Comparison of ENCODE assay signal across 8 cellular contexts in genomic region chr9:121545875-121546423, GRCh38. TPM values are rescaled to one million over a fixed set of nuclear protein-coding genes. Genes with fewer than 3 reads are reported as not detected.
A peak's percentile ranks its signal among the peaks of the same experiment; 100 is the strongest.
DNase-seq lines count a peak whose midpoint lies in the region; ATAC-seq, FAIRE-seq and TF ChIP-seq lines count a peak whose summit lies in the region.

No MANE protein-coding gene starts in this region.

- no peaks in the 10 kb centered on the region for H3K36me3 ChIP-seq in ACC112 (ENCODE audit: insufficient read depth, low read length)
- no peaks in the 10 kb centered on the region for H3K36me3 ChIP-seq in lung (ENCODE audit: control insufficient read depth in 2 of 2, insufficient read depth in 2 of 2, low read length in 2 of 2)

- H3K27ac ChIP-seq in ACC112 (ENCODE audit: low read depth, low read length) (no peak overlapping the region), lung (ENCODE audit: low read depth in 1 of 2, low read length in 1 of 2) (no peak overlapping the region)

- no peaks in the 10 kb centered on the region for H3K79me2 ChIP-seq in ACC112 (ENCODE audit: control insufficient read depth, insufficient read depth, low read length, unreplicated experiment)

- H3K4me1 ChIP-seq in ACC112 (ENCODE audit: control insufficient read depth, insufficient read depth, low read length, unreplicated experiment) (peaks cover 6% of the 10 kb centered on the region), lung (ENCODE audit: control insufficient read depth in 2 of 2, insufficient read depth in 2 of 2, low read length in 2 of 2) (no peaks in the 10 kb centered on the region)

- no peaks in the 10 kb centered on the region for H3K9me3 ChIP-seq in lung (ENCODE audit: control insufficient read depth in 2 of 2, insufficient read depth in 1 of 2, low read length in 1 of 2)

- H3K4me3 ChIP-seq in ACC112 (ENCODE audit: low read depth, low read length) (peak overlapping the region; percentile 55), lung (no peak overlapping the region)

- 5 to 10% methylated on average over 25 to 27 of the region's 27 CpGs for WGBS in lung, 2 donors

- peak overlapping the region; percentile 94 for H2AFZ ChIP-seq in ACC112 (ENCODE audit: low read length, unreplicated experiment)

- ATAC-seq in HG03342 (IDR thresholded peaks at IDR 0.05; ENCODE audit: unreplicated experiment) (peak; percentile 80), lung (ENCODE audit: insufficient read depth, low FRiP score) (peak; percentile 98)

- peak; percentile 96 for TF ChIP-seq CTCF in lung (IDR thresholded peaks at IDR 0.05; ENCODE audit: control extremely low read depth, extremely low read depth)

- FAIRE-seq in GM18507 (lab: Jason Lieb, UNC), result peak; percentile 76

- H3K27me3 ChIP-seq in ACC112 (ENCODE audit: insufficient read depth, low read length) (no peaks in the 10 kb centered on the region), lung (ENCODE audit: control insufficient read depth, insufficient read depth) (no peaks in the 10 kb centered on the region)

- DNase-seq in GM18507 (ENCODE audit: extremely low spot score, insufficient read length, low read depth) (peak; percentile 75), NCI-H460 (ENCODE audit: extremely low read depth, low read depth) (peak; percentile 97), dermis blood vessel endothelial cell (peak; percentile 98), lung (ENCODE audit: low spot score) (peak; percentile 96)
- DNase-seq in activated CD4-positive, alpha-beta T cell treated with anti-CD3 and anti-CD28 coated beads for 48 hours, result peak; percentile 84
- DNase-seq in stimulated activated CD4-positive, alpha-beta T cell treated with anti-CD3 and anti-CD28 coated beads, TNF-alpha, amount 100 ng/mL, for 4 hours (ENCODE audit: low read depth in 3 of 3), result peak; percentile 13 to 40 (median 38)

RNA-seq across cellular contexts. Expression of gene GGTA1, which starts 46.3 kb away (rescaled TPM):
- not detected in 2 replicates for total RNA-seq in NCI-H460 (2014; rRNA removed; shearing (Covaris generic))
- polyA plus RNA-seq in NCI-H460 (2014; cell fraction: nucleus; rRNA removed), result not detected in 2 replicates
- total RNA-seq in dermis blood vessel endothelial cell (6.2 and 8.7 TPM in 2 replicates), lung (1 to 10 TPM; 6.3 to 6.6 TPM)
- 1 to 10 TPM; 1.5 to 5.4 TPM for polyA plus RNA-seq in lung

Comparison
In these comparisons a context has a peak if more than half of its experiments do, and no peak if none do; other contexts are left out.
1. DNase-seq: peak in every context shown above with its lines; median percentile 98 in dermis blood vessel endothelial cell; 97 in NCI-H460; 96 in lung; 84 in activated CD4-positive, alpha-beta T cell treated with anti-CD3 and anti-CD28 coated beads for 48 hours; 75 in GM18507; 38 in stimulated activated CD4-positive, alpha-beta T cell treated with anti-CD3 and anti-CD28 coated beads, TNF-alpha, amount 100 ng/mL, for 4 hours.